Comparison of ENCODE assay signal across 9 cellular contexts in the genomic region with DNA sequence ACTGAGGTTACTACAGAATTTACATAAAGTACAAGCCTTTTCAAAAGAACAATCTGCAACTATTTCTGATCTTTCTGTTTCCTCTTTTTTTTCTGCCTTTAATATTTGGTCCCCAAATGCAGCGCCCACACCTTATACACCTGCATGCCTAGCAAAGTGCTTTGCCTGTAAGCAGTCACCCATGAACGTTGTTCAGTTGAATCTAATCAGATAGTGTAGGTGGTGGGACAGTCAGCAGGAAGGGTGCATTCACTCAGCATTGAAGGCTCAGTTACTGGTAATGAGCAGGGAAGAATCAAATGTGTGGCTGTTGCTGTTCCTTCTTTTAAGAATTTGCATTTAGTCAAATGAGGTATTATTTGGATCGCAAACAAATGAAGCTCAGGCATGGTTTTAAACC.
DNase-seq lines count a peak whose midpoint lies in the region; ATAC-seq, FAIRE-seq and TF ChIP-seq lines count a peak whose summit lies in the region.
"Had no signal": no experiment of that assay in that cellular context is flagged by ENCODE, and none has a peak within 500 bp of the region (broad histone marks: within the 10 kb centered on the region; RNA-seq: fewer than 3 reads in every experiment).

No MANE protein-coding gene starts in this region.

- no peaks in the 10 kb centered on the region for H3K79me2 ChIP-seq in PC-9 (ENCODE audit: low read depth)

- WGBS in psoas muscle, 3 donors = 90 to 98% (median 91%) methylated on average over 3 of the region's 3 CpGs

- H4K20me1 ChIP-seq in PC-9 (ENCODE audit: insufficient read depth) = no peaks in the 10 kb centered on the region

- peaks cover 2% of the 10 kb centered on the region for H3K36me3 Mint-ChIP-seq in activated CD4-positive, alpha-beta T cell treated with anti-CD3 and anti-CD28 coated beads, Interleukin-2, amount 10 ng/mL, durations not matched to agents 24 days and 14 days (ENCODE audit: low read depth)

- no peak overlapping the region for H2AFZ ChIP-seq in PC-9

- H3K9me2 ChIP-seq in PC-9 (ENCODE audit: insufficient read depth) = no peaks in the 10 kb centered on the region

- H3K4me1 Mint-ChIP-seq in activated CD4-positive, alpha-beta T cell treated with anti-CD3 and anti-CD28 coated beads, Interleukin-2, amount 10 ng/mL, durations not matched to agents 24 days and 14 days = no peaks in the 10 kb centered on the region

- POLR2A ChIA-PET in PC-9 (lab: Charles Lee; ENCODE audit: unreplicated experiment) = no interaction called here

- H3K27ac Mint-ChIP-seq in activated CD4-positive, alpha-beta T cell treated with anti-CD3 and anti-CD28 coated beads, Interleukin-2, amount 10 ng/mL, durations not matched to agents 24 days and 14 days = no peak overlapping the region

- ATAC-seq in GM19397 (IDR thresholded peaks at IDR 0.05; ENCODE audit: unreplicated experiment) (peak; percentile 79), HG02981 (IDR thresholded peaks at IDR 0.05; ENCODE audit: unreplicated experiment) (peak; percentile 56), psoas muscle (no peak)

- H3K27me3 Mint-ChIP-seq in activated CD4-positive, alpha-beta T cell treated with anti-CD3 and anti-CD28 coated beads, Interleukin-2, amount 10 ng/mL, durations not matched to agents 24 days and 14 days = no peaks in the 10 kb centered on the region

- intact Hi-C loops in PC-9 (cut with micrococcal nuclease; ENCODE audit: unreplicated experiment) (no loop called here), psoas muscle (cut with DNase I) (no loop called here)
- intact Hi-C loops in activated CD4-positive, alpha-beta T cell treated with anti-CD3 and anti-CD28 coated beads, Interleukin-2, amount 10 ng/mL, durations not matched to agents 24 days and 14 days (cut with micrococcal nuclease) = no loop called here

- no peak for DNase-seq in GM12891 (ENCODE audit: insufficient read length, low spot score)
- no peak for DNase-seq in PC-9
- no peak for DNase-seq in psoas muscle
- no peak for DNase-seq in HCEC 1CT
- DNase-seq in activated CD4-positive, alpha-beta T cell treated with anti-CD3 and anti-CD28 coated beads, Interleukin-2, amount 10 ng/mL, durations not matched to agents 24 days and 14 days = no peak
- no peak for DNase-seq in NCI-H1694 treated with DMSO at 0.1 percent for 48 hours (lab: John Stamatoyannopoulos, UW)
- DNase-seq: activated T-cell treated with anti-CD3 and anti-CD28 coated beads for 4 hours had no signal

- TF ChIP-seq CTCF in PC-9 (conservative IDR thresholded peaks at IDR 0.05) = no peak
- no peak for TF ChIP-seq CTCF in psoas muscle (IDR thresholded peaks at IDR 0.05)

- H3F3A ChIP-seq in PC-9 (ENCODE audit: insufficient read depth, low read depth) = peaks cover 63% of the 10 kb centered on the region

- peak overlapping the region; percentile 82 for H3K27ac ChIP-seq in PC-9
- H3K27ac ChIP-seq in psoas muscle = no peak overlapping the region

- no peak overlapping the region for H3K4me3 ChIP-seq in PC-9
- no peak overlapping the region for H3K4me3 ChIP-seq in psoas muscle

- no peak overlapping the region for H3K4me3 Mint-ChIP-seq in activated CD4-positive, alpha-beta T cell treated with anti-CD3 and anti-CD28 coated beads, Interleukin-2, amount 10 ng/mL, durations not matched to agents 24 days and 14 days

- no peak for TF ChIP-seq POLR2A in GM12891 (IDR thresholded peaks at IDR 0.05; ENCODE audit: low read depth, low read length)

- CTCF ChIA-PET in PC-9 (lab: Charles Lee) = no interaction called here

- no TSS peak for BruUV-seq in PC-9 (replicated peaks; lab: Mats Ljungman, UMichigan)

- H3K36me3 ChIP-seq in PC-9 (ENCODE audit: low read depth) (peaks cover 8% of the 10 kb centered on the region; the same call in 1 of the 2 replicates), psoas muscle (ENCODE audit: insufficient read depth in 1 of 2, low read depth in 1 of 2) (peaks cover 10 to 29% of the 10 kb centered on the region in 2 donors)

- H3K9me3 ChIP-seq in PC-9 (ENCODE audit: insufficient read depth, low read depth) (no peaks in the 10 kb centered on the region), psoas muscle (no peaks in the 10 kb centered on the region)

- H3K9me3 Mint-ChIP-seq in activated CD4-positive, alpha-beta T cell treated with anti-CD3 and anti-CD28 coated beads, Interleukin-2, amount 10 ng/mL, durations not matched to agents 24 days and 14 days = no peaks in the 10 kb centered on the region

- peak; percentile 85 for FAIRE-seq in GM12891 (lab: Jason Lieb, UNC)

- H3K4me1 ChIP-seq in PC-9 (replicated peaks; ENCODE audit: insufficient read depth) = peaks cover 84% of the 10 kb centered on the region
- H3K4me1 ChIP-seq in psoas muscle = peaks cover 38% of the 10 kb centered on the region

- H3K27me3 ChIP-seq in PC-9 (ENCODE audit: insufficient read depth, low read depth) = no peaks in the 10 kb centered on the region
- H3K27me3 ChIP-seq in psoas muscle (ENCODE audit: insufficient read depth in 3 of 3, low read length in 2 of 3) = no peaks in the 10 kb centered on the region

- H3K4me2 ChIP-seq in PC-9 = 0 out of 2 replicates have a peak overlapping the region, but pooled peaks have one; percentile 73

TF ChIP-seq in GM12891, 5 proteins besides CTCF, POLR2A, EP300 and RAD21:
- TF ChIP-seq TAF1 (IDR thresholded peaks at IDR 0.05; ENCODE audit: low read depth, low read length) (no peak), POU2F2 (IDR thresholded peaks at IDR 0.05; ENCODE audit: low read depth, low read length) (0 out of 2 replicates have a peak, but pooled peaks have one; percentile 42), POLR2AphosphoS5 (IDR thresholded peaks at IDR 0.05; ENCODE audit: low read depth, low read length) (no peak), SPI1 (IDR thresholded peaks at IDR 0.05; ENCODE audit: low read depth, low read length) (peak; percentile 42; the same call in 1 of the 2 replicates), PAX5 (IDR thresholded peaks at IDR 0.05; ENCODE audit: insufficient read depth, low read length, severe bottlenecking) (no peak)

Comparison
In these comparisons a context has a peak if more than half of its experiments do, and no peak if none do; other contexts are left out.
1. ATAC-seq: peak in GM19397 (single experiment) and HG02981 (single experiment); none in psoas muscle (0 of 4).